22 cellular contexts compared by ENCODE assay signal in the genomic region with DNA sequence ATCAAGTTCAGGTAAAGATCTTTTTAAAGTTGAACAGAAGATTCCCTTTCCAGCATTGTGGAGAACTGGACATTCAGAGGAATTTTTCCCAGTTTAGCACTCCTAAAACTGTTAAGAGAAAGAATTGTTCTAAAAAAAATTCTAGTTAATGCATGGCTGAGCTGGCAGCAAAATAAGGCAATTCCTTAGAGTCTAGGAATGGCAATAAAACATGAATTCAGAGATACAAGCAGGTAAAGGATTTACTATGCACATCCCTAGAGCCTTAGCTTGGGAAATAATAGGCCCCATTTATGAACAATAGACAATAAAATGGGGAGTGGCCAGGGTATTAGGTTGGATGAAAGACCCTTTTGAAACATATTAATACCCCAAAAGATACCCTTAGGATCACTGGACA.
"Had no signal": no experiment of that assay in that cellular context is flagged by ENCODE, and none has a peak within 500 bp of the region (broad histone marks: within the 10 kb centered on the region; RNA-seq: fewer than 3 reads in every experiment).

No MANE protein-coding gene starts in this region.

- H3K27me3 ChIP-seq: gastroesophageal sphincter, left lung, pancreas, tibial artery, upper lobe of left lung, vagina had no signal

- H3K9me3 Mint-ChIP-seq: central memory CD8-positive, alpha-beta T cell; neural crest cell had no signal

- H3K36me3 ChIP-seq: gastroesophageal sphincter, left lung, lower lobe of right lung, pancreas, tibial artery, upper lobe of left lung, vagina had no signal

- H3K4me1 Mint-ChIP-seq: central memory CD8-positive, alpha-beta T cell; naive thymus-derived CD4-positive, alpha-beta T cell; neural crest cell had no signal

- H3K4me1 ChIP-seq: pancreas had no signal

- H3K27ac ChIP-seq: gastroesophageal sphincter, pancreas, vagina had no signal

- H3K36me3 Mint-ChIP-seq: naive thymus-derived CD4-positive, alpha-beta T cell had no signal

- DNase-seq: cortex of kidney; effector memory CD4-positive, alpha-beta T cell; glutamatergic neuron; islet precursor cell; left lung; lower lobe of right lung; mesendoderm; naive thymus-derived CD4-positive, alpha-beta T cell; nucleus accumbens; pancreas; retina; small intestine; stimulated activated CD4-positive, alpha-beta T cell treated with anti-CD3 and anti-CD28 coated beads, Interleukin-2, amount 100 ng/mL, for 48 hours; stimulated activated naive CD4-positive, alpha-beta T cell treated with Interleukin-2 at 50 U/mL for 16 hours; tibial artery; upper lobe of left lung had no signal

- H3K27ac Mint-ChIP-seq: naive thymus-derived CD4-positive, alpha-beta T cell; progenitor cell of endocrine pancreas had no signal

- H3K4me3 Mint-ChIP-seq: central memory CD8-positive, alpha-beta T cell; naive thymus-derived CD4-positive, alpha-beta T cell; neural crest cell had no signal

- ATAC-seq: esophagus mucosa; naive thymus-derived CD4-positive, alpha-beta T cell had no signal

- H3K27me3 Mint-ChIP-seq: central memory CD8-positive, alpha-beta T cell; progenitor cell of endocrine pancreas had no signal

- H3K9me3 ChIP-seq: gastroesophageal sphincter, left lung, lower lobe of right lung, pancreas, tibial artery, upper lobe of left lung, vagina had no signal

- H3K4me3 ChIP-seq: gastroesophageal sphincter, left lung, lower lobe of right lung, pancreas, tibial artery, upper lobe of left lung, vagina had no signal
